In the genomic region with DNA sequence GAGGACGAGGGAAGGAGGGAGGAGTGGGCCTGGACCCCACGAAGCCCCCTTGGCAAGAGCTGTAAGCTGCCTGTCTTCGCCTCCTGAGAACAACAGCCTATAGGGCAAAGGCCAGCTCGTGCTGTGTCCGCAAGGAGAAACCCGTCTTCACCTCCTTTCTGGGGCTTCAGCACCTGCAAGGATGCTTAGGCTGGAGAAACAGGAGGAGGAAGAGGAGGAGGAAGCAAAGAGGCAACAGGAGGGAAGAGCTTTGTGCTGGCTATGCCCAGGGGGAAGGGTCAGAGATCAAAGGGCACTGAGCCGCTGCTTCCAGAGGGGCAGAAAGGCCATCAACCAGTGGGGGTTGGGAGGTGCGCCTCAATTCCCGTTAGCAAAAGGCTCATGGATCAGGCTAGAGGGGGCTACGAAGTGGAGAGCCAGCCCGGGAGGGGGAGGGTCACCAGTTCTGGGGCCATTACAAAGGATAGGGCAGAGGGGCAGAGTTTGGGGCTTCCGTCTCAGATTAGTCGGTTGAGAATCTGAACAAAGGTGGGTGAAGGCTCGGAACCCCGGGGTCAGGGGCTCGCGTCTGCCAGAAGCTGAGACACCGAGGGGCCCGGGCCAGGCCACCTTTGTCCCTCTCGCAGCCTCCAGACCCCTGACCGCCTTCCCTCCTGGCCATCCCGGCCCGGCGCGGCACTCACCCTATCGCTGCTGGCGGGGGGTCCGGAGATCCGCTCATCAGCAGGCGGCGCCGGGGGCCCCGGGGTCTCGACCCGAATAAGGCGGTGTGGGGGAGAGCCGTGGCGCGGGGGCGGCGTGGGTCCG, we compare ENCODE assay signal across 8 cellular contexts. TPM values are rescaled to one million over a fixed set of nuclear protein-coding genes. Genes with fewer than 3 reads are reported as not detected.
DNase-seq lines count a peak whose midpoint lies in the region; ATAC-seq and TF ChIP-seq lines count a peak whose summit lies in the region.

No MANE protein-coding gene starts in this region.

- H3K27me3 ChIP-seq in GM23248 (replicated peaks; ENCODE audit: insufficient read depth) (peaks cover 11% of the 10 kb centered on the region), right cardiac atrium (ENCODE audit: control insufficient read depth, insufficient read depth) (no peaks in the 10 kb centered on the region), skeletal muscle tissue (ENCODE audit: control insufficient read depth in 3 of 3, insufficient read depth in 3 of 3, low read length in 3 of 3) (peaks cover 0 to 8% (median 7%) of the 10 kb centered on the region in 3 donors)

- CTCF ChIA-PET in activated B cell treated with CpG ODN at 0.5 μM for 24 hours (lab: Charles Lee), result interaction anchor here (0.7 to 1.3 kb wide), 4 partner anchors 11 to 91 kb away, joined by 3 to 6 read pairs (median 4); no protein-coding TSS in a partner anchor

- peak overlapping the region; percentile 65 for H2AFZ ChIP-seq in GM23248

- peak overlapping the region; percentile 49 for H3K4me2 ChIP-seq in GM23248 (ENCODE audit: unreplicated experiment)

- DNase-seq in GM23248, result no peak
- DNase-seq in activated B cell treated with CpG ODN at 0.5 μM for 24 hours, result no peak
- DNase-seq in right cardiac atrium, result peak in 1 of 3 donors; percentile 68
- DNase-seq in SIG-M5 treated with dmso at 0.1 percent for 504 hours (lab: John Stamatoyannopoulos, UW; ENCODE audit: unreplicated experiment), result no peak
- no peak for DNase-seq in DMS153 (lab: John Stamatoyannopoulos, UW)
- no peak for DNase-seq in DMS53 (lab: John Stamatoyannopoulos, UW)

- no peaks in the 10 kb centered on the region for H3K9me3 ChIP-seq in GM23248 (ENCODE audit: low read depth)
- no peaks in the 10 kb centered on the region for H3K9me3 ChIP-seq in right cardiac atrium (ENCODE audit: control insufficient read depth, low read length)
- no peaks in the 10 kb centered on the region for H3K9me3 ChIP-seq in skeletal muscle tissue (ENCODE audit: control insufficient read depth in 3 of 3, low read length in 3 of 3)

- H3K9ac ChIP-seq in GM23248, result no peak overlapping the region
- peak overlapping the region; percentile 27 to 62 (median 33) for H3K9ac ChIP-seq in skeletal muscle tissue (ENCODE audit: low read depth in 1 of 3, low read length in 3 of 3)

- no peaks in the 10 kb centered on the region for H4K20me1 ChIP-seq in GM23248 (ENCODE audit: insufficient read depth)

- in situ Hi-C loops in GM23248 (cut with MboI), result loop anchor here (25.0 kb wide), 1 partner anchor 425 kb away; no protein-coding TSS in a partner anchor

- POLR2A ChIA-PET in activated B cell treated with CpG ODN at 0.5 μM for 24 hours (lab: Charles Lee), result interaction anchor here (1.2 to 2.9 kb wide), 6 partner anchors 11 to 69 kb away, joined by 3 to 48 read pairs (median 8); no protein-coding TSS in a partner anchor

- peaks cover 2% of the 10 kb centered on the region for H3K27me3 Mint-ChIP-seq in activated B cell treated with CpG ODN at 0.5 μM for 24 hours

- WGBS in GM23248 (ENCODE audit: low coverage in 1 of 2, low lambda C conversion rate in 2 of 2, missing lambda C conversion rate in 2 of 2), 2 experiments, result 12% methylated on average over 16 to 33 of the region's 42 CpGs
- 10% methylated on average over 42 of the region's 42 CpGs for WGBS in right cardiac atrium

- no peak for TF ChIP-seq POLR2A in GM18505 (IDR thresholded peaks at IDR 0.05; ENCODE audit: borderline replicate concordance, extremely low read depth, insufficient read depth, insufficient read length)

- H3K4me1 ChIP-seq in GM23248 (ENCODE audit: insufficient read depth), result no peaks in the 10 kb centered on the region; the same call in none of the 2 replicates
- peaks cover 5% of the 10 kb centered on the region for H3K4me1 ChIP-seq in right cardiac atrium (ENCODE audit: control insufficient read depth, insufficient read depth, low read length)
- H3K4me1 ChIP-seq in skeletal muscle tissue (ENCODE audit: control insufficient read depth in 3 of 3, insufficient read depth in 3 of 3, low read length in 3 of 3), result peaks cover 15 to 23% (median 16%) of the 10 kb centered on the region in 3 donors

- H3K36me3 ChIP-seq in GM23248 (ENCODE audit: low read depth) (no peaks in the 10 kb centered on the region), skeletal muscle tissue (ENCODE audit: control insufficient read depth in 3 of 3, insufficient read depth in 3 of 3, low read length in 3 of 3) (no peaks in the 10 kb centered on the region)

- H3F3A ChIP-seq in GM23248 (ENCODE audit: insufficient read depth), result peaks cover 5% of the 10 kb centered on the region; the same call in 1 of the 2 replicates

- intact Hi-C loops in activated B cell treated with CpG ODN at 0.5 μM for 24 hours (cut with micrococcal nuclease), result no loop called here
- intact Hi-C loops in right cardiac atrium (cut with DNase I), result no loop called here

- ATAC-seq in activated B cell treated with CpG ODN at 0.5 μM for 24 hours (ENCODE audit: low read depth), result peak; percentile 12
- ATAC-seq in right cardiac atrium, result peak; percentile 7 to 27
- ATAC-seq in GM18505 (IDR thresholded peaks at IDR 0.05; ENCODE audit: unreplicated experiment), result no peak

- H3K4me3 ChIP-seq in GM23248 (peak overlapping the region; percentile 76), right cardiac atrium (ENCODE audit: low read length) (peak overlapping the region; percentile 94), skeletal muscle tissue (ENCODE audit: low read length in 3 of 3) (peak overlapping the region; percentile 45 to 63 (median 51))

- peak overlapping the region; percentile 41 for H3K27ac Mint-ChIP-seq in activated B cell treated with CpG ODN at 0.5 μM for 24 hours

- peak overlapping the region; percentile 82 for H3K4me3 Mint-ChIP-seq in activated B cell treated with CpG ODN at 0.5 μM for 24 hours

- peaks cover 5% of the 10 kb centered on the region for H3K36me3 Mint-ChIP-seq in activated B cell treated with CpG ODN at 0.5 μM for 24 hours (ENCODE audit: low read depth)

- TF ChIP-seq CTCF in activated B cell treated with CpG ODN at 0.5 μM for 24 hours (IDR thresholded peaks at IDR 0.05), result no peak

- H3K9me3 Mint-ChIP-seq in activated B cell treated with CpG ODN at 0.5 μM for 24 hours, result no peaks in the 10 kb centered on the region

- H3K4me1 Mint-ChIP-seq in activated B cell treated with CpG ODN at 0.5 μM for 24 hours, result peaks cover 15% of the 10 kb centered on the region

- no peaks in the 10 kb centered on the region for H3K9me2 ChIP-seq in GM23248 (ENCODE audit: insufficient read depth)

- H3K79me2 ChIP-seq in GM23248 (ENCODE audit: insufficient read depth), result no peaks in the 10 kb centered on the region

- H3K27ac ChIP-seq in GM23248, result no peak overlapping the region
- H3K27ac ChIP-seq in right cardiac atrium (ENCODE audit: low read length), result peak overlapping the region; percentile 32
- peak overlapping the region; percentile 15 for H3K27ac ChIP-seq in skeletal muscle tissue (ENCODE audit: low read depth, low read length)

RNA-seq across cellular contexts. Expression of a gene that starts 0.8 kb away (rescaled TPM):
- total RNA-seq in GM23248 (2014; rRNA removed; shearing (Covaris generic)), result 0.25 and 0.32 TPM in 2 replicates
- polyA plus RNA-seq in GM23248 (2016; fragmentation: Nextera tagmentation; extraction: Ambion mirVana) (0.76 and 0.93 TPM in 2 replicates), right cardiac atrium (8.8 TPM)
- total RNA-seq in activated B cell treated with CpG ODN at 0.5 μM for 24 hours (5.8 and 8.5 TPM in 2 replicates), right cardiac atrium (10 to 100 TPM in 2 of 4 donors, 1 to 10 TPM in 2; 8.1 to 13.2 (median 10.6) TPM), skeletal muscle tissue (8.4 TPM)

RNA-seq across cellular contexts. Expression of a gene that starts 57.2 kb away (rescaled TPM):
- total RNA-seq in GM23248 (2014; rRNA removed; shearing (Covaris generic)), result 0.32 and 0.89 TPM in 2 replicates
- polyA plus RNA-seq in GM23248 (2016; fragmentation: Nextera tagmentation; extraction: Ambion mirVana), result 1.5 and 1.8 TPM in 2 replicates
- 0.11 and 0.39 TPM in 2 replicates for total RNA-seq in activated B cell treated with CpG ODN at 0.5 μM for 24 hours
- total RNA-seq in right cardiac atrium, result 1 to 10 TPM; 1.9 to 6.1 (median 3.6) TPM
- 2.0 TPM for polyA plus RNA-seq in right cardiac atrium
- under 0.01 TPM for total RNA-seq in skeletal muscle tissue

RNA-seq across cellular contexts. Expression of a gene that starts 57.3 kb away (rescaled TPM):
- 2.4 TPM in 1 of 2 replicates, not detected in the other for total RNA-seq in GM23248 (2014; rRNA removed; shearing (Covaris generic))
- polyA plus RNA-seq in GM23248 (2016; fragmentation: Nextera tagmentation; extraction: Ambion mirVana), result 0.48 and 0.61 TPM in 2 replicates
- 0.15 and 0.33 TPM in 2 replicates for total RNA-seq in activated B cell treated with CpG ODN at 0.5 μM for 24 hours
- 1 to 10 TPM in 3 of 4 donors, under 1 TPM in 1; 0.72 to 2.1 (median 1.7) TPM for total RNA-seq in right cardiac atrium
- polyA plus RNA-seq in right cardiac atrium, result 1.2 TPM
- total RNA-seq in skeletal muscle tissue, result not detected
